9 cellular contexts compared by ENCODE assay signal in the genomic region with DNA sequence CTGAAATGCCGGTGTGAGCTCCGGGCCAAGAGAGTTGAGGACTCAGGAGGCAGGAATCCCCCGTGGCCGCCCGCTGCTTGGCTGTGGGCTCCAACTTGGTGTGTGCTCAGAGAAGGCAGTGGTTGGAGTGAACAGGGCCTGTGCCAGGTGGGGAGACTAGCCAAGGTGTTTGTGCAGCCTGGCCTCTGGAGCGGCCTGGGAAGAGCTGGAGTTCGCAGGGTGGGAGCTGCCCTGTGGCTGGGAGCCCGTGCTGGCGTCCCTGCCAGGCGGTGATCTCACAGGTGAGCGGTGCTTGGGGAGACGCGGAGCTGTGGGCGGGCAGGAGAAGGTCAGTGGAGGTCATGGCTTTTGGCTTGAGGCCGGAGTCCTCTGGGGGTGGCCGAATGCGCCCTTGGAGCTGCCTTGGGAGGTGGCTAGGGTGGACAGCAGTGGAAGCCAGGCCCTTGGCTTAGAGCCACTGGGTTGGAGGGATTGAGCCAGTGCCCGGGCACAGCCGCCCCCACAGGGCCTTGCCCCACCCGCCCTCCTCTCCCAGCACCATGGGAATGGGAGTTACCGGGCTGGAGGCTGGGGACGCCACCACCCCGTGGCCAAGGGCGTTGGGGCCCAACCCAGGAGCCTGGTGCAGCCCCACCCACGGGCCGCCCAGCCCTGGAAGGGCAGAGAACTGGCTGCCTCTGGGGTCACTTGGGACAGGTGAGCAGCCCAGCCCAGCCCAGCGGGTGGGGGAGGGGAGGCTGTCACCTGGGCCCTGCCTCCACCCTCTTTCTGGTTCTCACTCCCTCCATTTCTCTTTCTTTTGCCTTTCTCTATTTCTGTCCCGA. TPM values are rescaled to one million over a fixed set of nuclear protein-coding genes. Genes with fewer than 3 reads are reported as not detected.
DNase-seq lines count a peak whose midpoint lies in the region; ATAC-seq and TF ChIP-seq lines count a peak whose summit lies in the region.
"Had no signal": no experiment of that assay in that cellular context is flagged by ENCODE, and none has a peak within 500 bp of the region (broad histone marks: within the 10 kb centered on the region; RNA-seq: fewer than 3 reads in every experiment).

No MANE protein-coding gene starts in this region.

- H3K4me3 Mint-ChIP-seq in Calu3 (ENCODE audit: low read depth, unreplicated experiment): peak overlapping the region; percentile 90
- H3K4me3 Mint-ChIP-seq in stimulated activated effector memory CD8-positive, alpha-beta T cell treated with anti-CD3 and anti-CD28 coated beads, Interleukin-12 subunit alpha, Interleukin-12 subunit beta, amount 100 ng/mL, for 72 hours: peak overlapping the region; percentile 98

- peaks cover 31% of the 10 kb centered on the region for H3K4me1 Mint-ChIP-seq in Calu3 (ENCODE audit: low read depth, unreplicated experiment)
- peaks cover 61% of the 10 kb centered on the region for H3K4me1 Mint-ChIP-seq in stimulated activated effector memory CD8-positive, alpha-beta T cell treated with anti-CD3 and anti-CD28 coated beads, Interleukin-12 subunit alpha, Interleukin-12 subunit beta, amount 100 ng/mL, for 72 hours

- H3K27me3 Mint-ChIP-seq in Calu3 (ENCODE audit: unreplicated experiment): no peaks in the 10 kb centered on the region

- ATAC-seq in stimulated activated effector memory CD8-positive, alpha-beta T cell treated with anti-CD3 and anti-CD28 coated beads, Interleukin-12 subunit alpha, Interleukin-12 subunit beta, amount 100 ng/mL, for 72 hours: no peak
- ATAC-seq in GM21619 (IDR thresholded peaks at IDR 0.05; ENCODE audit: unreplicated experiment): no peak
- ATAC-seq in HG03097 (IDR thresholded peaks at IDR 0.05; ENCODE audit: low FRiP score, unreplicated experiment): no peak

- H3K4me3 ChIP-seq in NB4 (ENCODE audit: low read depth, low read length): peak overlapping the region; percentile 53

- intact Hi-C loops in Calu3 (cut with micrococcal nuclease; ENCODE audit: unreplicated experiment): no loop called here

- CTCF ChIA-PET in Calu3 (lab: Charles Lee): interaction anchor here (1.2 to 1.7 kb wide), 2 partner anchors 9 to 18 kb away, joined by 4 to 6 read pairs; no protein-coding TSS in a partner anchor

- H3K27ac Mint-ChIP-seq in Calu3 (ENCODE audit: unreplicated experiment): peak overlapping the region; percentile 97
- peak overlapping the region; percentile 97 for H3K27ac Mint-ChIP-seq in stimulated activated effector memory CD8-positive, alpha-beta T cell treated with anti-CD3 and anti-CD28 coated beads, Interleukin-12 subunit alpha, Interleukin-12 subunit beta, amount 100 ng/mL, for 72 hours

- no peak for TF ChIP-seq POLR2A in NB4 (IDR thresholded peaks at IDR 0.05; ENCODE audit: extremely low read depth, insufficient read length)

- TF ChIP-seq CTCF in Calu3 (IDR thresholded peaks at IDR 0.05; ENCODE audit: unreplicated experiment) (no peak), NB4 (IDR thresholded peaks at IDR 0.05; ENCODE audit: low read depth, low read length) (no peak)

- BruUV-seq in Calu3 (replicated peaks; lab: Mats Ljungman, UMichigan): TSS peak; percentile 43

- DNase-seq in Calu3 (peak; percentile 75), NB4 (ENCODE audit: low read depth) (no peak), astrocyte of the hippocampus (ENCODE audit: low read depth, low spot score) (peak; percentile 92), iris pigment epithelial cell (ENCODE audit: low read depth) (peak; percentile 32), DMS153 treated with DMSO at 0.1 percent for 48 hours (lab: John Stamatoyannopoulos, UW; ENCODE audit: unreplicated experiment) (no peak)
- DNase-seq in stimulated activated effector memory CD8-positive, alpha-beta T cell treated with anti-CD3 and anti-CD28 coated beads, Interleukin-12 subunit alpha, Interleukin-12 subunit beta, amount 100 ng/mL, for 72 hours (ENCODE audit: low spot score in 2 of 2): no peak

- H3K9me3 Mint-ChIP-seq in Calu3 (ENCODE audit: low read depth, unreplicated experiment): no peaks in the 10 kb centered on the region
- H3K9me3 Mint-ChIP-seq in stimulated activated effector memory CD8-positive, alpha-beta T cell treated with anti-CD3 and anti-CD28 coated beads, Interleukin-12 subunit alpha, Interleukin-12 subunit beta, amount 100 ng/mL, for 72 hours: no peaks in the 10 kb centered on the region

- H3K36me3 Mint-ChIP-seq in Calu3 (ENCODE audit: insufficient read depth, unreplicated experiment): peaks cover 79% of the 10 kb centered on the region
- H3K36me3 Mint-ChIP-seq in stimulated activated effector memory CD8-positive, alpha-beta T cell treated with anti-CD3 and anti-CD28 coated beads, Interleukin-12 subunit alpha, Interleukin-12 subunit beta, amount 100 ng/mL, for 72 hours: peaks cover 62% of the 10 kb centered on the region

RNA-seq across cellular contexts. Expression of a gene that starts 7.1 kb away (rescaled TPM):
- total RNA-seq in Calu3 (2022): 102 and 112 TPM in 2 replicates

RNA-seq across cellular contexts. Expression of a gene that starts 13.3 kb away (rescaled TPM):
- total RNA-seq in Calu3 (2022): 32.9 and 34.4 TPM in 2 replicates

RNA-seq across cellular contexts. Expression of a gene that starts 13.7 kb away (rescaled TPM):
- total RNA-seq in Calu3 (2022): 61.8 and 72.4 TPM in 2 replicates

RNA-seq across cellular contexts. Expression of a gene that starts 20.5 kb away (rescaled TPM):
- 86.6 and 91.8 TPM in 2 replicates for total RNA-seq in Calu3 (2022)

RNA-seq across cellular contexts. Expression of a gene that starts 23.6 kb away (rescaled TPM):
- total RNA-seq in Calu3 (2022): 0.90 and 0.95 TPM in 2 replicates
- total RNA-seq: T-helper 2 cell treated with Interferon-gamma antibody and Interleukin-4, amounts not matched to agents 100 ng/mL and 5 ng/mL, for 36 hours had no signal

Comparison
In these comparisons a context has a peak if more than half of its experiments do, and no peak if none do; other contexts are left out.
1. DNase-seq: peak in Calu3 (single experiment), astrocyte of the hippocampus (single experiment) and iris pigment epithelial cell (single experiment); none in NB4 (single experiment), stimulated activated effector memory CD8-positive, alpha-beta T cell treated with anti-CD3 and anti-CD28 coated beads, Interleukin-12 subunit alpha, Interleukin-12 subunit beta, amount 100 ng/mL, for 72 hours (0 of 2) and DMS153 treated with DMSO at 0.1 percent for 48 hours (single experiment).